Comparison of ENCODE assay signal across 1 cellular context in the genomic region with DNA sequence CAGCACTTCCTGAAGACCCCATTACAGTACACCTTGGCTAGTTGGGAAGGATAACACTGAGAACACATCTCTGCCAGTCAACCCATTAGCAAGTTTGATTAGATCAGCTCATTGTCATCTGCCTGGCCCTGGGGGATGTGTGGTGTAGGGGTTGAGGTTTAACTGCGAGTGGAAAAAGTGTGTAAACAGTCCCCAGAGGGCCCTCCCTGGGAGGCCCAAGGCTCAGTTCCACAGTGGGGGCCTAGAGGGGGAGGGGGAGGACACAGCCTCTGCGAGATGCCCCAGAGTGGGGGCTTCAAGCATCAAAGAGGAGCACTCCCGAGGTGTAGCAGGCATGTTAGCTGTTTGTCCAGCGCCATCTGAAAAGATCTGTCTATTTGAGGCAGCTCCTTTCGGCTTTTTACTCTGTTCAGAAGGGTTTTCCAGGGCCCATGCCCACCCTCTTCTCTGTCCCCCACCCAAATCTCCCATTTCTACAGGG.
TF ChIP-seq lines count a peak whose summit lies in the region.

No MANE protein-coding gene starts in this region.

TF ChIP-seq in GM23338, 12 proteins besides CTCF, POLR2A, EP300 and RAD21 (continued from another document):
- no peak for TF ChIP-seq ZNF462 (CRISPR knock-in tag; IDR thresholded peaks at IDR 0.05)
- no peak for TF ChIP-seq REST (IDR thresholded peaks at IDR 0.05; ENCODE audit: unreplicated experiment)
- TF ChIP-seq ZNF114 (CRISPR knock-in tag; IDR thresholded peaks at IDR 0.05): no peak
- TF ChIP-seq JUNB (IDR thresholded peaks at IDR 0.05; ENCODE audit: unreplicated experiment): no peak
- TF ChIP-seq EZH2phosphoT487 (IDR thresholded peaks at IDR 0.05; ENCODE audit: unreplicated experiment): no peak
- TF ChIP-seq POLR2AphosphoS5 (IDR thresholded peaks at IDR 0.05; ENCODE audit: low read depth): no peak
- no peak for TF ChIP-seq ZNF331 (CRISPR knock-in tag; IDR thresholded peaks at IDR 0.05; ENCODE audit: low read depth)
